In the genomic region with DNA sequence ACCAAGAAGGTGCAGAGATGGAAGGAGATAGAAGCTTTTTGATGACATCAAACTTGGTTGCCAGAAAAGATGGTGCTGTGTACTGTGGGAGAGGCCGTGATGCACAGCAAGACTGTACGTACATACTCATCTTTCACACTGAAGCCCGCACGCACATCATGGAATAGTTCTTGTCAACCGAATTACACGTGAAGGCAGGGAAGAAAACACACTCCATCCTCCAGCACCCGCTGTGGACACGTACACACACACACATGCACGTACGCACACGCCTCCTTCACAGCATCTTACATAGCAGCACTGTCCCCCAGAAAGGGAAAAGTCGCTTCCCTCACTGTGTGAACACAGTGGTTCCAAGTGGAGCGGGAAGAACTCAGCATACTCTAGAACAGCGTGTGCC, we compare ENCODE assay signal across 30 cellular contexts. TPM values are rescaled to one million over a fixed set of nuclear protein-coding genes. Genes with fewer than 3 reads are reported as not detected.
"Had no signal": no experiment of that assay in that cellular context is flagged by ENCODE, and none has a peak within 500 bp of the region (broad histone marks: within the 10 kb centered on the region; RNA-seq: fewer than 3 reads in every experiment).

No MANE protein-coding gene starts in this region.

- DNase-seq: activated CD4-positive, alpha-beta T cell treated with anti-CD3 and anti-CD28 coated beads for 36 hours; activated CD4-positive, alpha-beta T cell treated with anti-CD3 and anti-CD28 coated beads, Interleukin-2, amount 50 U/mL, for 1 hour; activated CD4-positive, alpha-beta T cell treated with anti-CD3 and anti-CD28 coated beads, Interleukin-2, amount 50 U/mL, for 48 hours; activated CD4-positive, CD25-positive, alpha-beta regulatory T cell; activated CD4-positive, CD25-positive, alpha-beta regulatory T cell treated with anti-CD3 and anti-CD28 coated beads, Interleukin-2, amount 50 U/mL, for 72 hours; activated CD8-positive, alpha-beta memory T cell treated with anti-CD3 and anti-CD28 coated beads for 24 hours; activated CD8-positive, alpha-beta T cell treated with anti-CD3 and anti-CD28 coated beads for 36 hours; activated effector memory CD4-positive, alpha-beta T cell treated with Interleukin-2 at 50 U/mL for 16 hours; activated gamma-delta T cell treated with Interleukin-2 at 50 U/mL for 16 hours; activated naive CD4-positive, alpha-beta T cell treated with anti-CD3 and anti-CD28 coated beads, Interleukin-2, amount 50 U/mL, for 16 hours; activated naive CD4-positive, alpha-beta T cell treated with Interleukin-2 at 50 U/mL for 16 hours; activated T-cell treated with anti-CD3 and anti-CD28 coated beads, Interleukin-2, amount 50 U/mL, for 4 hours; amniotic stem cell; anterior cingulate cortex; body of pancreas; central memory CD4-positive, alpha-beta T cell; cerebellar nuclear complex; colonic mucosa; effector memory CD4-positive, alpha-beta T cell; endodermal cell; foreskin keratinocyte; gastrocnemius medialis; glutamatergic neuron; T-helper 2 cell had no signal

- H3K27me3 ChIP-seq: body of pancreas, cardiac muscle cell, colonic mucosa, foreskin keratinocyte, gastrocnemius medialis had no signal

- H3K9me3 ChIP-seq: body of pancreas, colonic mucosa, gastrocnemius medialis had no signal

- H3K4me3 Mint-ChIP-seq: activated CD4-positive, alpha-beta T cell treated with anti-CD3 and anti-CD28 coated beads for 36 hours; activated CD8-positive, alpha-beta T cell treated with anti-CD3 and anti-CD28 coated beads for 36 hours; activated naive CD8-positive, alpha-beta T cell; activated T-cell treated with anti-CD3 and anti-CD28 coated beads, Interleukin-2, amount 50 U/mL, for 4 hours; activated T-helper 17 cell treated with anti-CD3 and anti-CD28 coated beads, Interleukin-2, amount 50 U/mL, for 72 hours; endodermal cell had no signal

- H3K27ac ChIP-seq: cardiac muscle cell, colonic mucosa, foreskin keratinocyte had no signal

- H3K36me3 ChIP-seq: cardiac muscle cell, colonic mucosa had no signal

- H3K27ac Mint-ChIP-seq: activated CD4-positive, alpha-beta T cell treated with anti-CD3 and anti-CD28 coated beads for 36 hours; activated CD8-positive, alpha-beta T cell treated with anti-CD3 and anti-CD28 coated beads for 36 hours; activated naive CD8-positive, alpha-beta T cell; activated T-helper 17 cell treated with anti-CD3 and anti-CD28 coated beads, Interleukin-2, amount 50 U/mL, for 72 hours had no signal

- H3K4me3 ChIP-seq: body of pancreas, cardiac muscle cell, colonic mucosa, gastrocnemius medialis had no signal

- H3K27me3 Mint-ChIP-seq: activated CD4-positive, alpha-beta T cell treated with anti-CD3 and anti-CD28 coated beads for 36 hours; activated CD8-positive, alpha-beta T cell treated with anti-CD3 and anti-CD28 coated beads for 36 hours; activated naive CD8-positive, alpha-beta T cell; activated T-helper 17 cell treated with anti-CD3 and anti-CD28 coated beads, Interleukin-2, amount 50 U/mL, for 72 hours had no signal

- ATAC-seq: activated CD4-positive, alpha-beta T cell treated with anti-CD3 and anti-CD28 coated beads for 36 hours; activated CD8-positive, alpha-beta T cell treated with anti-CD3 and anti-CD28 coated beads for 36 hours; activated T-cell treated with anti-CD3 and anti-CD28 coated beads, Interleukin-2, amount 50 U/mL, for 4 hours; activated T-helper 17 cell treated with anti-CD3 and anti-CD28 coated beads, Interleukin-2, amount 50 U/mL, for 72 hours; body of pancreas; esophagus mucosa; foreskin keratinocyte; gastrocnemius medialis had no signal

- H3K9me3 Mint-ChIP-seq: activated CD8-positive, alpha-beta T cell treated with anti-CD3 and anti-CD28 coated beads for 36 hours; activated T-cell treated with anti-CD3 and anti-CD28 coated beads, Interleukin-2, amount 50 U/mL, for 4 hours; activated T-helper 17 cell treated with anti-CD3 and anti-CD28 coated beads, Interleukin-2, amount 50 U/mL, for 72 hours; endodermal cell had no signal

- H3K4me1 Mint-ChIP-seq: activated CD4-positive, alpha-beta T cell treated with anti-CD3 and anti-CD28 coated beads for 36 hours; activated T-helper 17 cell treated with anti-CD3 and anti-CD28 coated beads, Interleukin-2, amount 50 U/mL, for 72 hours had no signal

- H3K4me1 ChIP-seq: colonic mucosa, foreskin keratinocyte had no signal

RNA-seq across cellular contexts. Expression of a gene that starts 54.5 kb away (rescaled TPM):
- total RNA-seq: activated T-helper 17 cell treated with anti-CD3 and anti-CD28 coated beads, Interleukin-2, amount 50 U/mL, for 72 hours; cardiac muscle cell; dermis microvascular lymphatic vessel endothelial cell; esophagus mucosa; foreskin keratinocyte; T-helper 1 cell treated with Interleukin-12 subunit alpha and Interleukin-12 subunit beta and Interleukin-4 antibody, amounts not matched to agents 30 ng/mL and 1 ng/mL, for 36 hours had no signal
- polyA plus RNA-seq: cardiac muscle cell, foreskin keratinocyte had no signal
